15 cellular contexts compared by ENCODE assay signal in genomic region chr1:10697621-10698160, GRCh38.
A peak's percentile ranks its signal among the peaks of the same experiment; 100 is the strongest.
DNase-seq lines count a peak whose midpoint lies in the region; ATAC-seq, FAIRE-seq and TF ChIP-seq lines count a peak whose summit lies in the region.
"Had no signal": no experiment of that assay in that cellular context is flagged by ENCODE, and none has a peak within 500 bp of the region (broad histone marks: within the 10 kb centered on the region; RNA-seq: fewer than 3 reads in every experiment).

No MANE protein-coding gene starts in this region.

- H3K4me2 ChIP-seq in IMR-90 (ENCODE audit: low read depth, low read length) (no peak overlapping the region), H1 (ENCODE audit: insufficient read depth in 1 of 2, low read depth in 2 of 2, low read length in 2 of 2) (no peak overlapping the region)

- H2BK15ac ChIP-seq in IMR-90 (ENCODE audit: low read depth, low read length), result no peak overlapping the region
- peak overlapping the region; percentile 29; the same call in 1 of the 2 replicates for H2BK15ac ChIP-seq in H1 (ENCODE audit: low read length)

- no peak for ATAC-seq in IMR-90 (ENCODE audit: low read depth)
- ATAC-seq in stimulated activated effector memory CD8-positive, alpha-beta T cell treated with anti-CD3 and anti-CD28 coated beads, Interleukin-12 subunit alpha, Interleukin-12 subunit beta, amount 100 ng/mL, for 72 hours, result no peak
- ATAC-seq: Panc1, Right ventricle myocardium inferior had no signal

- peak overlapping the region; percentile 29 for H3K27ac Mint-ChIP-seq in stimulated activated effector memory CD8-positive, alpha-beta T cell treated with anti-CD3 and anti-CD28 coated beads, Interleukin-12 subunit alpha, Interleukin-12 subunit beta, amount 100 ng/mL, for 72 hours

- H3K9me3 ChIP-seq in IMR-90 (ENCODE audit: control insufficient read depth, insufficient read depth, low read length) (no peaks in the 10 kb centered on the region), H1 (ENCODE audit: insufficient read depth in 2 of 2, low read depth in 1 of 2, low read length in 1 of 2) (no peaks in the 10 kb centered on the region)

- in situ Hi-C loops in IMR-90 (cut with MboI; ENCODE audit: low sequenced_read_pairs), result loop anchor here (10.0 kb wide), 1 partner anchor 173 kb away; no protein-coding TSS in a partner anchor
- in situ Hi-C loops in G401 (cut with HindIII; ENCODE audit: low sequenced_read_pairs), result no loop called here

- no peak overlapping the region for H3K4me3 Mint-ChIP-seq in stimulated activated effector memory CD8-positive, alpha-beta T cell treated with anti-CD3 and anti-CD28 coated beads, Interleukin-12 subunit alpha, Interleukin-12 subunit beta, amount 100 ng/mL, for 72 hours

- H2BK5ac ChIP-seq in IMR-90 (ENCODE audit: low read depth, low read length, poor library complexity, severe bottlenecking), result no peak overlapping the region
- no peak overlapping the region for H2BK5ac ChIP-seq in H1 (ENCODE audit: low read depth, low read length)

- H3K23ac ChIP-seq in IMR-90 (ENCODE audit: low read depth, low read length), result no peak overlapping the region
- H3K23ac ChIP-seq in H1 (ENCODE audit: insufficient read length), result no peak overlapping the region

- H2BK20ac ChIP-seq in IMR-90 (ENCODE audit: low read depth, low read length) (no peak overlapping the region), H1 (ENCODE audit: low read length) (0 out of 2 replicates have a peak overlapping the region, but pooled peaks have one; percentile 18)

- H3K18ac ChIP-seq in IMR-90 (ENCODE audit: low read depth, low read length) (no peak overlapping the region), H1 (ENCODE audit: extremely low read depth, low read length) (no peak overlapping the region; the same call in 1 of the 2 replicates)

- POLR2A ChIA-PET in IMR-90 (lab: Charles Lee; ENCODE audit: unreplicated experiment) (no interaction called here), H1 (lab: Charles Lee; ENCODE audit: partially characterized antibody) (no interaction called here)

- H4K20me1 ChIP-seq in IMR-90 (ENCODE audit: insufficient read depth, low read length), result no peaks in the 10 kb centered on the region
- H4K20me1 ChIP-seq in H1 (replicated peaks in 1 of 2; ENCODE audit: control insufficient read depth in 1 of 2, insufficient read depth in 2 of 2, low read length in 2 of 2), result peaks cover 0 to 1% of the 10 kb centered on the region in 2 experiments

- H3K79me1 ChIP-seq in IMR-90 (ENCODE audit: low read depth in 1 of 2, low read length in 2 of 2) (no peaks in the 10 kb centered on the region), H1 (ENCODE audit: low read depth, low read length) (no peaks in the 10 kb centered on the region)

- H3K9ac ChIP-seq in IMR-90 (ENCODE audit: low read depth, low read length) (no peak overlapping the region), H1 (replicated peaks in 1 of 4; ENCODE audit: extremely low read depth in 1 of 4, low read depth in 3 of 4, low read length in 3 of 4) (no peak overlapping the region)

- WGBS in IMR-90 (ENCODE audit: extremely low coverage in 2 of 2, insufficient read length in 1 of 2), 2 experiments, result 89% methylated on average over 20 of the region's 25 CpGs; no CpG with 5 or more reads in 1 of the 2 experiments
- WGBS in H1 (ENCODE audit: extremely low coverage in 1 of 2, insufficient coverage in 1 of 2, insufficient read length in 1 of 2, insufficient replicate concordance in 2 of 2, low coverage in 1 of 2, low lambda C conversion rate in 2 of 2, missing lambda C conversion rate in 1 of 2), 2 experiments, result 89% methylated on average over 25 of the region's 25 CpGs; no CpG with 5 or more reads in 1 of the 2 experiments

- H3K4me3 ChIP-seq in IMR-90 (ENCODE audit: insufficient read depth, low read depth, low read length) (no peak overlapping the region), H1 (ENCODE audit: extremely low read depth in 1 of 4, insufficient read depth in 2 of 4, low read depth in 3 of 4, low read length in 4 of 4) (no peak overlapping the region)
- H3K4me3 ChIP-seq: SK-N-MC had no signal

- H3K4me1 ChIP-seq in IMR-90 (ENCODE audit: control insufficient read depth, insufficient read depth, low read length) (no peaks in the 10 kb centered on the region; the same call in 1 of the 2 replicates), H1 (replicated peaks in 1 of 4; ENCODE audit: control insufficient read depth in 3 of 4, insufficient read depth in 4 of 4, low read length in 3 of 4) (peaks cover 0 to 14% (median 10%) of the 10 kb centered on the region in 4 experiments; a peak in 6 of 7 replicates)

- no peaks in the 10 kb centered on the region for H3K9me1 ChIP-seq in IMR-90 (ENCODE audit: insufficient read depth, low read length)

- peaks cover 7% of the 10 kb centered on the region for H3K36me3 Mint-ChIP-seq in stimulated activated effector memory CD8-positive, alpha-beta T cell treated with anti-CD3 and anti-CD28 coated beads, Interleukin-12 subunit alpha, Interleukin-12 subunit beta, amount 100 ng/mL, for 72 hours

- no TSS peak for BruUV-seq in IMR-90 (replicated peaks; lab: Mats Ljungman, UMichigan)

- dilution Hi-C loops in IMR-90 (cut with HindIII; ENCODE audit: low sequenced_read_pairs, unreplicated experiment), result no loop called here

- TF ChIP-seq RAD21 in IMR-90 (IDR thresholded peaks at IDR 0.05; ENCODE audit: low read length), result no peak
- no peak for TF ChIP-seq RAD21 in H1 (IDR thresholded peaks at IDR 0.05 in 1 of 2, conservative IDR thresholded peaks at IDR 0.05 in 1 of 2; ENCODE audit: low read depth in 2 of 2, low read length in 2 of 2)

- no peak for TF ChIP-seq EP300 in H1 (IDR thresholded peaks at IDR 0.05; ENCODE audit: borderline replicate concordance in 1 of 2, low read depth in 2 of 2, low read length in 2 of 2)

- no peak overlapping the region for H2AK9ac ChIP-seq in IMR-90 (replicated peaks; ENCODE audit: low read depth, low read length, poor library complexity)

- peaks cover 4% of the 10 kb centered on the region; the same call in 1 of the 2 replicates for H3K23me2 ChIP-seq in H1 (ENCODE audit: low read depth, low read length)

- H3K4ac ChIP-seq in IMR-90 (ENCODE audit: low read depth, low read length) (no peak overlapping the region), H1 (replicated peaks; ENCODE audit: insufficient read length, low read depth, low read length) (peak overlapping the region; percentile 58)

- H3K36me3 ChIP-seq in IMR-90 (ENCODE audit: control insufficient read depth, insufficient read depth, low read length) (no peaks in the 10 kb centered on the region), H1 (ENCODE audit: control insufficient read depth in 2 of 4, insufficient read depth in 4 of 4, low read length in 3 of 4) (no peaks in the 10 kb centered on the region)

- H4K8ac ChIP-seq in IMR-90 (ENCODE audit: low read depth in 2 of 2, low read length in 2 of 2), result no peak overlapping the region
- H4K8ac ChIP-seq in H1 (ENCODE audit: extremely low read depth, insufficient read depth, low read length), result peak overlapping the region; percentile 11; the same call in 1 of the 2 replicates

- TF ChIP-seq POLR2A in IMR-90 (IDR thresholded peaks at IDR 0.05; ENCODE audit: low read depth, low read length) (no peak), H1 (IDR thresholded peaks at IDR 0.05; ENCODE audit: control extremely low read depth in 1 of 2, low read depth in 2 of 2, low read length in 2 of 2) (no peak)

- FAIRE-seq in H1 (lab: Jason Lieb, UNC), result no peak

- H2BK120ac ChIP-seq in IMR-90 (ENCODE audit: low read depth, low read length), result no peak overlapping the region
- no peak overlapping the region for H2BK120ac ChIP-seq in H1 (replicated peaks; ENCODE audit: low read depth, low read length)

- DNase-seq in IMR-90, result no peak
- no peak for DNase-seq in H1 (ENCODE audit: low read depth in 1 of 2, low spot score in 2 of 2)
- DNase-seq in stimulated activated effector memory CD8-positive, alpha-beta T cell treated with anti-CD3 and anti-CD28 coated beads, Interleukin-12 subunit alpha, Interleukin-12 subunit beta, amount 100 ng/mL, for 72 hours (ENCODE audit: low spot score in 2 of 2), result no peak
- no peak for DNase-seq in G401 (ENCODE audit: low spot score)
- DNase-seq in HK-2 (ENCODE audit: unreplicated experiment), result no peak
- no peak for DNase-seq in OCI-M2 (lab: John Stamatoyannopoulos, UW; ENCODE audit: unreplicated experiment)
- DNase-seq: Calu3, KBM-7, NCI-H1436 treated with DMSO at 0.1 percent for 48 hours, NCI-H2029 treated with DMSO at 0.1 percent for 48 hours had no signal

- CTCF ChIA-PET in IMR-90 (lab: Yijun Ruan, JAX) (no interaction called here), H1 (lab: Charles Lee; ENCODE audit: partially characterized antibody) (interaction anchor here (1.3 kb wide), 2 partner anchors 83 to 93 kb away, joined by 3 read pairs; no protein-coding TSS in a partner anchor)

- no peaks in the 10 kb centered on the region for H3K79me2 ChIP-seq in H1 (ENCODE audit: control insufficient read depth in 1 of 2, insufficient read depth in 2 of 2, low read length in 2 of 2)

- H3K9me3 Mint-ChIP-seq in stimulated activated effector memory CD8-positive, alpha-beta T cell treated with anti-CD3 and anti-CD28 coated beads, Interleukin-12 subunit alpha, Interleukin-12 subunit beta, amount 100 ng/mL, for 72 hours, result no peaks in the 10 kb centered on the region

- peaks cover 37% of the 10 kb centered on the region for H3K4me1 Mint-ChIP-seq in stimulated activated effector memory CD8-positive, alpha-beta T cell treated with anti-CD3 and anti-CD28 coated beads, Interleukin-12 subunit alpha, Interleukin-12 subunit beta, amount 100 ng/mL, for 72 hours

- no peak overlapping the region for H4K5ac ChIP-seq in IMR-90 (ENCODE audit: low read depth, low read length)
- H4K5ac ChIP-seq in H1 (ENCODE audit: insufficient read length, low read depth, low read length), result no peak overlapping the region

- H2AFZ ChIP-seq in IMR-90 (replicated peaks; ENCODE audit: low read length, poor library complexity) (peak overlapping the region; percentile 28), H1 (ENCODE audit: low read length) (no peak overlapping the region)

- no peak overlapping the region for H3K56ac ChIP-seq in IMR-90 (ENCODE audit: extremely low read depth, insufficient read depth, low read length)
- no peak overlapping the region for H3K56ac ChIP-seq in H1 (replicated peaks; ENCODE audit: insufficient read length, low read depth, low read length)

- H3K14ac ChIP-seq in IMR-90 (replicated peaks; ENCODE audit: low read depth, low read length), result no peak overlapping the region
- H3K14ac ChIP-seq in H1 (ENCODE audit: insufficient read length), result no peak overlapping the region

- H3K27me3 ChIP-seq in IMR-90 (ENCODE audit: control insufficient read depth, insufficient read depth, low read length) (peaks cover 53% of the 10 kb centered on the region), H1 (replicated peaks in 1 of 4; ENCODE audit: control insufficient read depth in 3 of 4, extremely low read depth in 1 of 4, insufficient read depth in 3 of 4, low read length in 3 of 4) (peaks cover 0 to 4% (median 2%) of the 10 kb centered on the region in 4 experiments; a peak in 2 of 7 replicates)

- no peak for TF ChIP-seq CTCF in C4-2B (conservative IDR thresholded peaks at IDR 0.05)
- no peak for TF ChIP-seq CTCF in IMR-90 (conservative IDR thresholded peaks at IDR 0.05; ENCODE audit: low read depth, low read length)
- TF ChIP-seq CTCF in H1 (IDR thresholded peaks at IDR 0.05; ENCODE audit: control extremely low read depth in 1 of 3, insufficient read depth in 1 of 3, low read depth in 1 of 3, low read length in 3 of 3), result no peak

- intact Hi-C loops in IMR-90 (cut with micrococcal nuclease), result loop anchor here (10.0 kb wide), 1 partner anchor 167 kb away; no protein-coding TSS in a partner anchor

- H2AK5ac ChIP-seq in IMR-90 (ENCODE audit: low read depth, low read length) (no peak overlapping the region), H1 (ENCODE audit: low read depth, low read length) (peak overlapping the region; percentile 39; the same call in 1 of the 2 replicates)

- H2BK12ac ChIP-seq in H1 (ENCODE audit: low read depth, low read length), result 0 out of 2 replicates have a peak overlapping the region, but pooled peaks have one; percentile 39

- H3K27ac ChIP-seq in C4-2B (peak overlapping the region; percentile 96), IMR-90 (ENCODE audit: insufficient read depth, low read length) (no peak overlapping the region), H1 (ENCODE audit: low read depth, low read length) (no peak overlapping the region)
- H3K27ac ChIP-seq: HL-60, SK-N-MC had no signal

- H4K91ac ChIP-seq in IMR-90 (ENCODE audit: insufficient read depth, low read depth, low read length) (no peak overlapping the region), H1 (replicated peaks; ENCODE audit: insufficient read length, low read length) (peak overlapping the region; percentile 84)
